24 cellular contexts compared by ENCODE assay signal in genomic region chr11:69734367-69734766, GRCh38. TPM values are rescaled to one million over a fixed set of nuclear protein-coding genes. Genes with fewer than 3 reads are reported as not detected.
DNase-seq lines count a peak whose midpoint lies in the region; ATAC-seq, FAIRE-seq and TF ChIP-seq lines count a peak whose summit lies in the region.
"Had no signal": no experiment of that assay in that cellular context is flagged by ENCODE, and none has a peak within 500 bp of the region (broad histone marks: within the 10 kb centered on the region; RNA-seq: fewer than 3 reads in every experiment).

No MANE protein-coding gene starts in this region.

- no peak overlapping the region for H3K4me2 ChIP-seq in HepG2 (ENCODE audit: low read depth, low read length)
- H3K4me2 ChIP-seq: A549; BLaER1 treated with 17β-estradiol and CSF1 and Interleukin-3, amounts not matched to agents 10 nM and 100 nM had no signal

- no TSS peak for BruUV-seq in HepG2 (replicated peaks; lab: Mats Ljungman, UMichigan)

- no peak for FAIRE-seq in HepG2 (lab: Jason Lieb, UNC)
- FAIRE-seq: A549, D721Med, GM12878, GM19239 had no signal

- H4K20me1 ChIP-seq in HepG2 (ENCODE audit: insufficient read depth, low read length) = no peaks in the 10 kb centered on the region

- no peak for TF ChIP-seq EP300 in HepG2 (IDR thresholded peaks at IDR 0.05; ENCODE audit: low read depth in 2 of 2, low read length in 2 of 2)
- TF ChIP-seq EP300 in HepG2 (CRISPR knock-in tag; IDR thresholded peaks at IDR 0.05; ENCODE audit: borderline replicate concordance) = no peak

- H3K79me2 ChIP-seq in HepG2 (ENCODE audit: insufficient read depth, low read length) = no peaks in the 10 kb centered on the region

- H3K4me1 ChIP-seq in HepG2 (ENCODE audit: insufficient read depth, low read length) (no peaks in the 10 kb centered on the region), right lobe of liver (no peaks in the 10 kb centered on the region), SJSA1 (replicated peaks) (peaks cover 19% of the 10 kb centered on the region), mesodermal cell (ENCODE audit: control insufficient read depth, insufficient read depth, low read length, poor library complexity, severe bottlenecking) (peaks cover 11% of the 10 kb centered on the region), mucosa of descending colon (ENCODE audit: low read depth) (no peaks in the 10 kb centered on the region)
- H3K4me1 ChIP-seq: A549; BE2C; BLaER1 treated with 17β-estradiol and CSF1 and Interleukin-3, amounts not matched to agents 10 nM and 100 nM had no signal

- peaks cover 2 to 23% of the 10 kb centered on the region in 2 experiments; a peak in 4 of 5 replicates for H3K27me3 ChIP-seq in HepG2 (ENCODE audit: control insufficient read depth in 1 of 2, insufficient read depth in 2 of 2, low read length in 2 of 2)
- H3K27me3 ChIP-seq in right lobe of liver = no peaks in the 10 kb centered on the region
- peaks cover 5% of the 10 kb centered on the region; the same call in 1 of the 2 replicates for H3K27me3 ChIP-seq in SJSA1 (replicated peaks)
- H3K27me3 ChIP-seq: BLaER1 treated with 17β-estradiol and CSF1 and Interleukin-3, amounts not matched to agents 10 nM and 100 nM had no signal

- ATAC-seq in HepG2 (no peak), right lobe of liver (no peak), mucosa of descending colon (no peak)
- ATAC-seq: A549, GM12878 had no signal

- no peak overlapping the region for H2AFZ ChIP-seq in HepG2 (ENCODE audit: low read length)

- TF ChIP-seq POLR2A in HepG2 (IDR thresholded peaks at IDR 0.05; ENCODE audit: insufficient read depth in 1 of 2, low read depth in 2 of 2, low read length in 2 of 2) = no peak
- no peak for TF ChIP-seq POLR2A in right lobe of liver (IDR thresholded peaks at IDR 0.05)

- CTCF ChIA-PET in HepG2 (lab: Yijun Ruan, JAX; ENCODE audit: low intra/inter-chr PET ratio, low total read pairs) = no interaction called here

- H3K27ac ChIP-seq in HepG2 (ENCODE audit: extremely low read length, insufficient read depth, low read length) = no peak overlapping the region
- no peak overlapping the region for H3K27ac ChIP-seq in right lobe of liver
- H3K27ac ChIP-seq in SJSA1 = 0 out of 2 replicates have a peak overlapping the region, but pooled peaks have one; percentile 1
- H3K27ac ChIP-seq in mesodermal cell (ENCODE audit: low read depth, low read length, severe bottlenecking) = peak overlapping the region; percentile 72
- H3K27ac ChIP-seq: A549; BLaER1 treated with 17β-estradiol and CSF1 and Interleukin-3, amounts not matched to agents 10 nM and 100 nM had no signal

- H3K4me3 ChIP-seq in HepG2 (replicated peaks in 1 of 3; ENCODE audit: insufficient read depth in 1 of 3, low read depth in 2 of 3, low read length in 3 of 3) (no peak overlapping the region), right lobe of liver (no peak overlapping the region), SJSA1 (no peak overlapping the region), mesodermal cell (ENCODE audit: extremely low read depth, insufficient read depth, low read length, poor library complexity, severe bottlenecking) (no peak overlapping the region), mucosa of descending colon (no peak overlapping the region)
- H3K4me3 ChIP-seq: A549; BLaER1 treated with 17β-estradiol and CSF1 and Interleukin-3, amounts not matched to agents 10 nM and 100 nM; GM12878 had no signal

- in situ Hi-C loops in HepG2 (cut with HindIII; ENCODE audit: extremely low pct_ligation_motif_present, low pct_unique_long_range_greater_than_20kb) = no loop called here

- DNase-seq in HepG2 (ENCODE audit: low spot score) (no peak), right lobe of liver (no peak), SJSA1 (ENCODE audit: low read depth in 1 of 2, low spot score in 2 of 2) (no peak), mucosa of descending colon (no peak), activated T-cell treated with anti-CD3 and anti-CD28 coated beads for 4 hours (no peak), NCI-H1092 treated with DMSO at 0.1 percent for 48 hours (lab: John Stamatoyannopoulos, UW) (no peak)
- DNase-seq: ACHN; AML-193; BE2C; CD4-positive, alpha-beta T cell; CD8-positive, alpha-beta memory T cell; DMS 273 treated with DMSO at 0.1 percent for 48 hours; DMS79; GDM1; GOT3; H7; HCEC 1CT had no signal

- TF ChIP-seq RAD21 in HepG2 (CRISPR knock-in tag; IDR thresholded peaks at IDR 0.05) = no peak

- no peak for TF ChIP-seq CTCF in HepG2 (CRISPR knock-in tag; IDR thresholded peaks at IDR 0.05)
- no peak for TF ChIP-seq CTCF in right lobe of liver (IDR thresholded peaks at IDR 0.05)
- TF ChIP-seq CTCF in mucosa of descending colon (IDR thresholded peaks at IDR 0.05) = no peak

- no peak overlapping the region for H3K9ac ChIP-seq in HepG2 (ENCODE audit: insufficient read depth, low read depth, low read length)
- H3K9ac ChIP-seq: BLaER1 treated with 17β-estradiol and CSF1 and Interleukin-3, amounts not matched to agents 10 nM and 100 nM had no signal

- intact Hi-C loops in HepG2 (cut with micrococcal nuclease; ENCODE audit: unreplicated experiment) = no loop called here
- intact Hi-C loops in right lobe of liver (cut with DNase I) = no loop called here
- intact Hi-C loops in mucosa of descending colon (cut with DNase I, micrococcal nuclease) = no loop called here

- 47% methylated on average over 2 of the region's 2 CpGs for WGBS in HepG2 (ENCODE audit: low lambda C conversion rate)
- 86% methylated on average over 2 of the region's 2 CpGs for WGBS in right lobe of liver (ENCODE audit: insufficient coverage, low coverage, low lambda C conversion rate, missing lambda C conversion rate)
- 100% methylated on average over 1 to 2 of the region's 2 CpGs for WGBS in mesodermal cell (ENCODE audit: insufficient coverage in 2 of 2), 2 experiments

- H3K9me3 ChIP-seq in HepG2 (ENCODE audit: low read length) = peaks cover 17% of the 10 kb centered on the region
- H3K9me3 ChIP-seq in right lobe of liver = no peaks in the 10 kb centered on the region
- peaks cover 24% of the 10 kb centered on the region for H3K9me3 ChIP-seq in SJSA1 (replicated peaks)
- peaks cover 20% of the 10 kb centered on the region for H3K9me3 ChIP-seq in mesodermal cell (ENCODE audit: control insufficient read depth, low read length)
- no peaks in the 10 kb centered on the region for H3K9me3 ChIP-seq in mucosa of descending colon
- H3K9me3 ChIP-seq: BE2C had no signal

- POLR2A ChIA-PET in HepG2 (lab: Yijun Ruan, JAX) = no interaction called here

- no peaks in the 10 kb centered on the region for H3K36me3 ChIP-seq in HepG2 (replicated peaks in 1 of 2; ENCODE audit: control insufficient read depth in 1 of 2, insufficient read depth in 2 of 2, low read length in 2 of 2)
- no peaks in the 10 kb centered on the region for H3K36me3 ChIP-seq in right lobe of liver
- H3K36me3 ChIP-seq in SJSA1 = no peaks in the 10 kb centered on the region
- H3K36me3 ChIP-seq in mesodermal cell (ENCODE audit: control insufficient read depth, insufficient read depth, low read length) = no peaks in the 10 kb centered on the region
- no peaks in the 10 kb centered on the region for H3K36me3 ChIP-seq in mucosa of descending colon (ENCODE audit: low read depth)
- H3K36me3 ChIP-seq: BE2C; BLaER1 treated with 17β-estradiol and CSF1 and Interleukin-3, amounts not matched to agents 10 nM and 100 nM had no signal

RNA-seq across cellular contexts. Expression of gene FGF19, which starts 30.5 kb away (rescaled TPM):
- total RNA-seq in HepG2 (2016; rRNA removed; fragmentation: Illumina TruSeq; extraction: Trizol) = not detected in 2 replicates
- not detected in 2 replicates for total RNA-seq in HepG2 (2016; cell fraction: cytosol; rRNA removed; fragmentation: Illumina TruSeq; extraction: Trizol; ENCODE audit: low read depth)
- total RNA-seq in HepG2 (2016; cell fraction: insoluble cytoplasmic fraction; rRNA removed; fragmentation: Illumina TruSeq; extraction: Trizol) = 0.04 TPM in 1 of 2 replicates, not detected in the other
- total RNA-seq in HepG2 (2016; cell fraction: membrane; rRNA removed; fragmentation: Illumina TruSeq; extraction: Trizol) = not detected in 2 replicates
- not detected in 2 replicates for total RNA-seq in HepG2 (2016; cell fraction: nucleus; rRNA removed; fragmentation: Illumina TruSeq; extraction: Trizol)
- polyA plus RNA-seq in HepG2 (2011; rRNA removed) = 0.07 and 0.16 TPM in 2 replicates
- 0.03 and 0.06 TPM in 2 replicates for polyA plus RNA-seq in HepG2 (2011; cell fraction: cytosol; rRNA removed)
- polyA plus RNA-seq in HepG2 (2011; cell fraction: nucleus; rRNA removed) = 0.62 and 0.74 TPM in 2 replicates
- polyA plus RNA-seq in HepG2 (2012) = 0.08 and 0.11 TPM in 2 replicates
- polyA plus RNA-seq in HepG2 (2016; cell fraction: cytosol; fragmentation: Illumina TruSeq; extraction: Trizol; ENCODE audit: low read depth) = not detected in 2 replicates
- not detected in 2 replicates for polyA plus RNA-seq in HepG2 (2016; cell fraction: insoluble cytoplasmic fraction; fragmentation: Illumina TruSeq; extraction: Trizol; ENCODE audit: low read depth)
- polyA plus RNA-seq in HepG2 (2016; cell fraction: membrane; fragmentation: Illumina TruSeq; extraction: Trizol; ENCODE audit: low read depth) = not detected in 2 replicates
- 0.36 and 0.37 TPM in 2 replicates for polyA plus RNA-seq in HepG2 (2016; cell fraction: nucleus; fragmentation: Illumina TruSeq; extraction: Trizol; ENCODE audit: insufficient read depth, low read depth)
- polyA minus RNA-seq in HepG2 (2011; rRNA and poly(A)+ RNA removed; ENCODE audit: low replicate concordance) = 0.21 TPM in 1 of 2 replicates, not detected in the other
- not detected in 2 replicates for polyA minus RNA-seq in HepG2 (2011; cell fraction: cytosol; rRNA and poly(A)+ RNA removed)
- polyA minus RNA-seq in HepG2 (2011; cell fraction: nucleus; rRNA and poly(A)+ RNA removed) = not detected in 2 replicates
- under 1 TPM in 1 of 6 experiments, not detected in 5; 0.18 TPM for total RNA-seq in right lobe of liver
- total RNA-seq in SJSA1 (2014; rRNA removed; shearing (Covaris generic)) = 3.0 and 10.3 TPM in 2 replicates
- 14.5 TPM for polyA plus RNA-seq in mesodermal cell (2013, experiment 1 of 2)
- polyA plus RNA-seq in mesodermal cell (2013, experiment 2 of 2) = 20.7 TPM
- total RNA-seq in mucosa of descending colon = not detected
- total RNA-seq: CD4-positive, alpha-beta T cell; CD8-positive, alpha-beta memory T cell had no signal
- polyA plus RNA-seq: CD14-positive monocyte; CD8-positive, alpha-beta memory T cell; GM12878 had no signal

RNA-seq across cellular contexts. Expression of gene FGF4, which starts 40.8 kb away (rescaled TPM):
- not detected in 2 replicates for total RNA-seq in HepG2 (2016; rRNA removed; fragmentation: Illumina TruSeq; extraction: Trizol)
- not detected in 2 replicates for total RNA-seq in HepG2 (2016; cell fraction: cytosol; rRNA removed; fragmentation: Illumina TruSeq; extraction: Trizol; ENCODE audit: low read depth)
- not detected in 2 replicates for total RNA-seq in HepG2 (2016; cell fraction: insoluble cytoplasmic fraction; rRNA removed; fragmentation: Illumina TruSeq; extraction: Trizol)
- not detected in 2 replicates for total RNA-seq in HepG2 (2016; cell fraction: membrane; rRNA removed; fragmentation: Illumina TruSeq; extraction: Trizol)
- not detected in 2 replicates for total RNA-seq in HepG2 (2016; cell fraction: nucleus; rRNA removed; fragmentation: Illumina TruSeq; extraction: Trizol)
- not detected in 2 replicates for polyA plus RNA-seq in HepG2 (2011; rRNA removed)
- not detected in 2 replicates for polyA plus RNA-seq in HepG2 (2011; cell fraction: cytosol; rRNA removed)
- polyA plus RNA-seq in HepG2 (2011; cell fraction: nucleus; rRNA removed) = not detected in 2 replicates
- polyA plus RNA-seq in HepG2 (2012) = not detected in 2 replicates
- not detected in 2 replicates for polyA plus RNA-seq in HepG2 (2016; cell fraction: cytosol; fragmentation: Illumina TruSeq; extraction: Trizol; ENCODE audit: low read depth)
- polyA plus RNA-seq in HepG2 (2016; cell fraction: insoluble cytoplasmic fraction; fragmentation: Illumina TruSeq; extraction: Trizol; ENCODE audit: low read depth) = not detected in 2 replicates
- not detected in 2 replicates for polyA plus RNA-seq in HepG2 (2016; cell fraction: membrane; fragmentation: Illumina TruSeq; extraction: Trizol; ENCODE audit: low read depth)
- not detected in 2 replicates for polyA plus RNA-seq in HepG2 (2016; cell fraction: nucleus; fragmentation: Illumina TruSeq; extraction: Trizol; ENCODE audit: insufficient read depth, low read depth)
- not detected in 2 replicates for polyA minus RNA-seq in HepG2 (2011; rRNA and poly(A)+ RNA removed; ENCODE audit: low replicate concordance)
- not detected in 2 replicates for polyA minus RNA-seq in HepG2 (2011; cell fraction: cytosol; rRNA and poly(A)+ RNA removed)
- polyA minus RNA-seq in HepG2 (2011; cell fraction: nucleus; rRNA and poly(A)+ RNA removed) = not detected in 2 replicates
- not detected for total RNA-seq in right lobe of liver
- not detected in 2 replicates for total RNA-seq in SJSA1 (2014; rRNA removed; shearing (Covaris generic))
- 0.07 TPM for polyA plus RNA-seq in mesodermal cell (2013, experiment 1 of 2)
- polyA plus RNA-seq in mesodermal cell (2013, experiment 2 of 2) = not detected
- total RNA-seq in mucosa of descending colon = not detected
- total RNA-seq: CD4-positive, alpha-beta T cell; CD8-positive, alpha-beta memory T cell; GM12878 had no signal
- polyA plus RNA-seq: A549; CD14-positive monocyte; CD8-positive, alpha-beta memory T cell; GM12878 had no signal

RNA-seq across cellular contexts. Expression of gene LTO1, which starts 59.2 kb away (rescaled TPM):
- total RNA-seq in HepG2 (2016; rRNA removed; fragmentation: Illumina TruSeq; extraction: Trizol) = 11.3 and 15.0 TPM in 2 replicates
- 9.2 and 10.5 TPM in 2 replicates for total RNA-seq in HepG2 (2016; cell fraction: cytosol; rRNA removed; fragmentation: Illumina TruSeq; extraction: Trizol; ENCODE audit: low read depth)
- total RNA-seq in HepG2 (2016; cell fraction: insoluble cytoplasmic fraction; rRNA removed; fragmentation: Illumina TruSeq; extraction: Trizol) = 9.0 and 17.0 TPM in 2 replicates
- 11.5 and 13.4 TPM in 2 replicates for total RNA-seq in HepG2 (2016; cell fraction: membrane; rRNA removed; fragmentation: Illumina TruSeq; extraction: Trizol)
- 17.6 and 20.5 TPM in 2 replicates for total RNA-seq in HepG2 (2016; cell fraction: nucleus; rRNA removed; fragmentation: Illumina TruSeq; extraction: Trizol)
- polyA plus RNA-seq in HepG2 (2011; rRNA removed) = 11.8 and 13.8 TPM in 2 replicates
- polyA plus RNA-seq in HepG2 (2011; cell fraction: cytosol; rRNA removed) = 9.3 TPM in 2 replicates
- 32.0 and 35.0 TPM in 2 replicates for polyA plus RNA-seq in HepG2 (2011; cell fraction: nucleus; rRNA removed)
- polyA plus RNA-seq in HepG2 (2012) = 10.6 and 11.8 TPM in 2 replicates
- polyA plus RNA-seq in HepG2 (2016; cell fraction: cytosol; fragmentation: Illumina TruSeq; extraction: Trizol; ENCODE audit: low read depth) = 5.3 and 6.8 TPM in 2 replicates
- polyA plus RNA-seq in HepG2 (2016; cell fraction: insoluble cytoplasmic fraction; fragmentation: Illumina TruSeq; extraction: Trizol; ENCODE audit: low read depth) = 13.9 and 14.6 TPM in 2 replicates
- polyA plus RNA-seq in HepG2 (2016; cell fraction: membrane; fragmentation: Illumina TruSeq; extraction: Trizol; ENCODE audit: low read depth) = 9.0 and 9.4 TPM in 2 replicates
- polyA plus RNA-seq in HepG2 (2016; cell fraction: nucleus; fragmentation: Illumina TruSeq; extraction: Trizol; ENCODE audit: insufficient read depth, low read depth) = 40.5 and 43.2 TPM in 2 replicates
- polyA minus RNA-seq in HepG2 (2011; rRNA and poly(A)+ RNA removed; ENCODE audit: low replicate concordance) = 17.9 and 33.2 TPM in 2 replicates
- polyA minus RNA-seq in HepG2 (2011; cell fraction: cytosol; rRNA and poly(A)+ RNA removed) = 4.6 TPM in 2 replicates
- polyA minus RNA-seq in HepG2 (2011; cell fraction: nucleus; rRNA and poly(A)+ RNA removed) = 22.3 and 29.4 TPM in 2 replicates
- total RNA-seq in right lobe of liver = 1 to 10 TPM; 4.1 to 7.9 (median 5.6) TPM
- 54.7 and 78.1 TPM in 2 replicates for total RNA-seq in SJSA1 (2014; rRNA removed; shearing (Covaris generic))
- 12.1 TPM for polyA plus RNA-seq in mesodermal cell (2013, experiment 1 of 2)
- polyA plus RNA-seq in mesodermal cell (2013, experiment 2 of 2) = 13.3 TPM
- 10 to 100 TPM; 21.8 to 30.5 (median 22.4) TPM for total RNA-seq in mucosa of descending colon

Comparison
In these comparisons a context has a peak if more than half of its experiments do, and no peak if none do; other contexts are left out.
1. H3K27ac ChIP-seq: peak in SJSA1 (single experiment) and mesodermal cell (single experiment); none in HepG2 (single experiment) and right lobe of liver (0 of 3).